In genomic region chr5:6820851-6821479, GRCh38 we compare ENCODE assay signal across 8 cellular contexts.
DNase-seq lines count a peak whose midpoint lies in the region; ATAC-seq, FAIRE-seq and TF ChIP-seq lines count a peak whose summit lies in the region.

No MANE protein-coding gene starts in this region.

- no peak for FAIRE-seq in A549 (lab: Jason Lieb, UNC)

- CTCF ChIA-PET in A549 (lab: Yijun Ruan, JAX) = interaction anchor here (1.0 to 1.6 kb wide), 4 partner anchors 10 to 55 kb away, joined by 3 to 7 read pairs (median 4); no protein-coding TSS in a partner anchor

- ATAC-seq in A549 (peak in 1 of 2 experiments; percentile 76; a peak in 3 of 6 replicates), GM21576 (IDR thresholded peaks at IDR 0.05; ENCODE audit: unreplicated experiment) (no peak)

- no peaks in the 10 kb centered on the region for H3K4me1 ChIP-seq in A549

- H3K27ac ChIP-seq in A549 (no peak overlapping the region), HL-60 (replicated peaks) (no peak overlapping the region)

- H3K27me3 ChIP-seq in HL-60 (ENCODE audit: insufficient read depth, poor library complexity, severe bottlenecking) = no peaks in the 10 kb centered on the region

- TF ChIP-seq CTCF in A549 (IDR thresholded peaks at IDR 0.05) (peak; percentile 45), GM12865 (IDR thresholded peaks at IDR 0.05; ENCODE audit: insufficient read depth, low read depth, low read length, missing control alignments) (peak; percentile 60), HL-60 (IDR thresholded peaks at IDR 0.05; ENCODE audit: insufficient read depth, low read length) (peak; percentile 42)

- H3K4me3 ChIP-seq in A549 = no peak overlapping the region
- no peak overlapping the region for H3K4me3 ChIP-seq in GM12865 (ENCODE audit: low read depth, low read length)
- H3K4me3 ChIP-seq in HL-60 (replicated peaks; ENCODE audit: insufficient read depth, low read length) = no peak overlapping the region

- 22% methylated on average over 12 of the region's 12 CpGs for WGBS in A549 (ENCODE audit: missing lambda C conversion rate)

- peak; percentile 48 to 66 for TF ChIP-seq RAD21 in A549 (conservative IDR thresholded peaks at IDR 0.05 in 1 of 2, IDR thresholded peaks at IDR 0.05 in 1 of 2)

- DNase-seq in A549 (ENCODE audit: low read depth in 1 of 2, low spot score in 1 of 2) (peak; percentile 46 to 60), GM12865 (ENCODE audit: low read depth) (peak; percentile 58), HL-60 (ENCODE audit: low read depth in 1 of 2, low spot score in 1 of 2) (peak; percentile 24 to 50), NOMO-1 treated with DMSO at 0.1 percent for 48 hours (lab: John Stamatoyannopoulos, UW; ENCODE audit: unreplicated experiment) (peak; percentile 85), iPS DF 19.7 (ENCODE audit: low read depth, low spot score) (peak; percentile 33)
- peak; percentile 73 to 74 for DNase-seq in activated T-cell treated with anti-CD3 and anti-CD28 coated beads, Interleukin-2, amount 50 U/mL, for 48 hours
- peak; percentile 33 for DNase-seq in stimulated activated CD8-positive, alpha-beta memory T cell treated with anti-CD3 and anti-CD28 coated beads, Interleukin-7, amount 100 ng/mL, for 24 hours (ENCODE audit: low read depth)

- TF ChIP-seq POLR2A in A549 (IDR thresholded peaks at IDR 0.05; ENCODE audit: low read length) = no peak

- peaks cover 21% of the 10 kb centered on the region; the same call in 2 of the 3 replicates for H3K9me3 ChIP-seq in A549

- TF ChIP-seq EP300 in A549 (IDR thresholded peaks at IDR 0.05) = no peak

- POLR2A ChIA-PET in A549 (lab: Yijun Ruan, JAX) = no interaction called here

- no peak overlapping the region for H3K4me2 ChIP-seq in A549

TF ChIP-seq in A549, 52 proteins besides CTCF, POLR2A, EP300 and RAD21:
- TF ChIP-seq ESRRA (IDR thresholded peaks at IDR 0.05; ENCODE audit: borderline replicate concordance, low read length) = no peak
- TF ChIP-seq HOXB5 (CRISPR knock-in tag; IDR thresholded peaks at IDR 0.05) = no peak
- no peak for TF ChIP-seq JUNB (IDR thresholded peaks at IDR 0.05)
- TF ChIP-seq TP53 (CRISPR knock-in tag; IDR thresholded peaks at IDR 0.05) = no peak
- no peak for TF ChIP-seq NFE2L2 (conservative IDR thresholded peaks at IDR 0.05; ENCODE audit: low read length)
TF ChIP-seq in A549: peak in this region for 0.

Comparison
In these comparisons a context has a peak if more than half of its experiments do, and no peak if none do; other contexts are left out.
1. DNase-seq: peak in every context shown above with its lines; median percentile 85 in NOMO-1 treated with DMSO at 0.1 percent for 48 hours; 74 in activated T-cell treated with anti-CD3 and anti-CD28 coated beads, Interleukin-2, amount 50 U/mL, for 48 hours; 58 in GM12865; 53 in A549; 37 in HL-60; 33 in iPS DF 19.7; 33 in stimulated activated CD8-positive, alpha-beta memory T cell treated with anti-CD3 and anti-CD28 coated beads, Interleukin-7, amount 100 ng/mL, for 24 hours.